ENCODE assay signal across 30 cellular contexts in genomic region chr17:11871773-11872172, GRCh38.
A peak's percentile ranks its signal among the peaks of the same experiment; 100 is the strongest.
DNase-seq lines count a peak whose midpoint lies in the region; ATAC-seq and TF ChIP-seq lines count a peak whose summit lies in the region.
"Had no signal": no experiment of that assay in that cellular context is flagged by ENCODE, and none has a peak within 500 bp of the region (broad histone marks: within the 10 kb centered on the region; RNA-seq: fewer than 3 reads in every experiment).

No MANE protein-coding gene starts in this region.

- H3K4me3 ChIP-seq in A673 (ENCODE audit: low read depth, low read length, poor library complexity, severe bottlenecking) (no peak overlapping the region), H7 (ENCODE audit: insufficient read depth, low read depth, low read length) (no peak overlapping the region), heart right ventricle (no peak overlapping the region), GM23248 (no peak overlapping the region)
- H3K4me3 ChIP-seq: Peyer's patch, psoas muscle had no signal

- H4K20me1 ChIP-seq in GM23248 (ENCODE audit: insufficient read depth) = no peaks in the 10 kb centered on the region

- H3K9me3 ChIP-seq in A673 (ENCODE audit: low read depth, low read length, poor library complexity, severe bottlenecking) = no peaks in the 10 kb centered on the region
- H3K9me3 ChIP-seq in heart right ventricle = peaks cover 0 to 32% (median 0%) of the 10 kb centered on the region in 11 donors
- H3K9me3 ChIP-seq in GM23248 (ENCODE audit: low read depth) = no peaks in the 10 kb centered on the region
- H3K9me3 ChIP-seq: Caco-2, Peyer's patch, psoas muscle had no signal

- intact Hi-C loops in A673 (cut with micrococcal nuclease; ENCODE audit: unreplicated experiment) = no loop called here
- intact Hi-C loops in heart right ventricle (cut with DNase I) = loop anchor here in 1 of 10 donors (10.0 kb wide), 1 partner anchor 57 kb away; no protein-coding TSS in a partner anchor

- no peak overlapping the region for H3K9ac ChIP-seq in GM23248
- H3K9ac ChIP-seq: KMS-11 had no signal

- H3K27ac ChIP-seq in A673 (ENCODE audit: low read depth, low read length, poor library complexity, severe bottlenecking) (no peak overlapping the region), heart right ventricle (no peak overlapping the region), GM23248 (no peak overlapping the region)
- H3K27ac ChIP-seq: KMS-11, Peyer's patch, psoas muscle had no signal

- H3K4me1 ChIP-seq in A673 (ENCODE audit: insufficient read depth, low read length, poor library complexity, severe bottlenecking) (no peaks in the 10 kb centered on the region), heart right ventricle (no peaks in the 10 kb centered on the region), GM23248 (ENCODE audit: insufficient read depth) (no peaks in the 10 kb centered on the region)
- H3K4me1 ChIP-seq: Caco-2, Peyer's patch, psoas muscle had no signal

- DNase-seq in A673 (ENCODE audit: low spot score) = no peak
- DNase-seq in H7 = peak; percentile 57
- DNase-seq in SK-MEL-5 (ENCODE audit: low read depth, low spot score) = peak; percentile 2
- DNase-seq in erythroblast (lab: John Stamatoyannopoulos, UW) = peak; percentile 22 to 48
- DNase-seq in heart right ventricle = no peak
- DNase-seq in middle frontal gyrus (ENCODE audit: extremely low spot score, low spot score) = no peak
- DNase-seq in COLO668 (lab: John Stamatoyannopoulos, UW; ENCODE audit: unreplicated experiment) = no peak
- no peak for DNase-seq in GM23248
- DNase-seq: activated CD4-positive, alpha-beta T cell treated with anti-CD3 and anti-CD28 coated beads, Interleukin-2, amount 50 U/mL, for 1 hour; activated CD4-positive, CD25-positive, alpha-beta regulatory T cell; activated gamma-delta T cell treated with Interleukin-2 at 50 U/mL for 16 hours; activated T-cell treated with anti-CD3 and anti-CD28 coated beads, Interleukin-2, amount 50 U/mL, for 48 hours; C1 segment of cervical spinal cord; Caco-2; central memory CD4-positive, alpha-beta T cell; DMS79 treated with DMSO at 0.1 percent for 48 hours; effector memory CD8-positive, alpha-beta T cell; MM.1S; naive thymus-derived CD4-positive, alpha-beta T cell; NCI-H1417; NCI-H2029 treated with DMSO at 0.1 percent for 48 hours; nucleus accumbens; Peyer's patch; psoas muscle; SHP77 treated with DMSO at 0.1 percent for 48 hours; SW 1271; T-helper 9 cell; trophoblast cell had no signal

- in situ Hi-C loops in SK-MEL-5 (cut with HindIII; ENCODE audit: low pct_unique_long_range_greater_than_20kb, low sequenced_read_pairs) = no loop called here
- in situ Hi-C loops in GM23248 (cut with MboI) = no loop called here

- H3K36me3 ChIP-seq in A673 (ENCODE audit: insufficient read depth, low read length, poor library complexity, severe bottlenecking) = no peaks in the 10 kb centered on the region
- H3K36me3 ChIP-seq in H7 (replicated peaks; ENCODE audit: control insufficient read depth, insufficient read depth, low read length) = no peaks in the 10 kb centered on the region; the same call in 1 of the 2 replicates
- H3K36me3 ChIP-seq in heart right ventricle = no peaks in the 10 kb centered on the region
- H3K36me3 ChIP-seq in GM23248 (ENCODE audit: low read depth) = no peaks in the 10 kb centered on the region
- H3K36me3 ChIP-seq: Peyer's patch had no signal

- H3K27me3 ChIP-seq in A673 (replicated peaks; ENCODE audit: insufficient read depth, low read depth, low read length, poor library complexity) = no peaks in the 10 kb centered on the region
- H3K27me3 ChIP-seq in H7 (ENCODE audit: control insufficient read depth, insufficient read depth, low read length) = no peaks in the 10 kb centered on the region
- no peaks in the 10 kb centered on the region for H3K27me3 ChIP-seq in heart right ventricle
- H3K27me3 ChIP-seq in GM23248 (replicated peaks; ENCODE audit: insufficient read depth) = no peaks in the 10 kb centered on the region
- H3K27me3 ChIP-seq: Peyer's patch had no signal

- no peaks in the 10 kb centered on the region for H3F3A ChIP-seq in GM23248 (ENCODE audit: insufficient read depth)

- no peak for TF ChIP-seq POLR2A in erythroblast (IDR thresholded peaks at IDR 0.05; ENCODE audit: low read length)

- WGBS in heart right ventricle, 2 donors = 73 to 79% methylated on average over 10 of the region's 10 CpGs
- 40 to 41% methylated on average over 10 of the region's 10 CpGs for WGBS in GM23248 (ENCODE audit: low coverage in 1 of 2, low lambda C conversion rate in 2 of 2, missing lambda C conversion rate in 2 of 2), 2 experiments

- CTCF ChIA-PET in A673 (lab: Charles Lee) = interaction anchor here (0.6 kb wide), 1 partner anchor 68 kb away, joined by 4 read pairs; no protein-coding TSS in a partner anchor

- no peak for ATAC-seq in heart right ventricle
- ATAC-seq: effector memory CD8-positive, alpha-beta T cell; naive thymus-derived CD4-positive, alpha-beta T cell; psoas muscle; stimulated activated effector memory CD8-positive, alpha-beta T cell treated with anti-CD3 and anti-CD28 coated beads, Interleukin-12 subunit alpha, Interleukin-12 subunit beta, amount 100 ng/mL, for 72 hours had no signal

- H3K4me2 ChIP-seq in GM23248 (ENCODE audit: unreplicated experiment) = no peak overlapping the region
- H3K4me2 ChIP-seq: KMS-11 had no signal

- no peak overlapping the region for H2AFZ ChIP-seq in GM23248

- no peaks in the 10 kb centered on the region for H3K79me2 ChIP-seq in GM23248 (ENCODE audit: insufficient read depth)

- no peaks in the 10 kb centered on the region for H3K9me2 ChIP-seq in GM23248 (ENCODE audit: insufficient read depth)

- POLR2A ChIA-PET in A673 (lab: Charles Lee; ENCODE audit: low non-redundant PET) = no interaction called here

- peak; percentile 31; the same call in 1 of the 2 replicates for TF ChIP-seq CTCF in A673 (conservative IDR thresholded peaks at IDR 0.05; ENCODE audit: low read depth, low read length)
- TF ChIP-seq CTCF in heart right ventricle (IDR thresholded peaks at IDR 0.05) = no peak

- BruUV-seq in A673 (replicated peaks; lab: Mats Ljungman, UMichigan) = no TSS peak

Comparison
In these comparisons a context has a peak if more than half of its experiments do, and no peak if none do; other contexts are left out.
1. DNase-seq: peak in H7 (single experiment), SK-MEL-5 (single experiment) and erythroblast (2 of 2); none in A673 (single experiment), heart right ventricle (0 of 2), middle frontal gyrus (single experiment), COLO668 (single experiment) and GM23248 (single experiment).